8 cellular contexts compared by ENCODE assay signal in genomic region chr1:184755226-184756065, GRCh38. TPM values are rescaled to one million over a fixed set of nuclear protein-coding genes. Genes with fewer than 3 reads are reported as not detected.
DNase-seq lines count a peak whose midpoint lies in the region; ATAC-seq, FAIRE-seq and TF ChIP-seq lines count a peak whose summit lies in the region.

No MANE protein-coding gene starts in this region.

- intact Hi-C loops in IMR-90 (cut with micrococcal nuclease) (loop anchor here (5.0 kb wide), 1 partner anchor 37 kb away; no protein-coding TSS in a partner anchor), pancreas (cut with DNase I) (no loop called here)

- H3K27me3 ChIP-seq in IMR-90 (ENCODE audit: control insufficient read depth, insufficient read depth, low read length) (no peaks in the 10 kb centered on the region), gastroesophageal sphincter (no peaks in the 10 kb centered on the region), pancreas (no peaks in the 10 kb centered on the region)

- peak; percentile 29 for FAIRE-seq in D721Med (lab: Jason Lieb, UNC)
- FAIRE-seq in pancreas (lab: Jason Lieb, UNC) = no peak

- BruUV-seq in IMR-90 (replicated peaks; lab: Mats Ljungman, UMichigan) = no TSS peak

- H3K23ac ChIP-seq in IMR-90 (ENCODE audit: low read depth, low read length) = peak overlapping the region; percentile 92

- no peaks in the 10 kb centered on the region for H3K9me3 ChIP-seq in IMR-90 (ENCODE audit: control insufficient read depth, insufficient read depth, low read length)
- no peaks in the 10 kb centered on the region for H3K9me3 ChIP-seq in gastroesophageal sphincter
- no peaks in the 10 kb centered on the region for H3K9me3 ChIP-seq in pancreas

- 0 out of 3 replicates have a peak overlapping the region, but pooled peaks have one; percentile 42 for H2BK15ac ChIP-seq in IMR-90 (ENCODE audit: low read depth, low read length)

- H2AK5ac ChIP-seq in IMR-90 (ENCODE audit: low read depth, low read length) = no peak overlapping the region; the same call in 1 of the 2 replicates

- TF ChIP-seq EP300 in gastroesophageal sphincter (IDR thresholded peaks at IDR 0.05) = no peak

- peak overlapping the region; percentile 78 for H3K9ac ChIP-seq in IMR-90 (ENCODE audit: low read depth, low read length)

- H3K4me2 ChIP-seq in IMR-90 (ENCODE audit: low read depth, low read length) = peak overlapping the region; percentile 88

- peak overlapping the region; percentile 84 for H3K56ac ChIP-seq in IMR-90 (ENCODE audit: extremely low read depth, insufficient read depth, low read length)

- POLR2A ChIA-PET in IMR-90 (lab: Charles Lee; ENCODE audit: unreplicated experiment) = no interaction called here

- DNase-seq in D721Med (ENCODE audit: insufficient read length, low spot score) (no peak), IMR-90 (no peak), pancreas (peak in 1 of 6 donors; percentile 34), GM13976 (ENCODE audit: low spot score) (no peak)
- DNase-seq in activated T-cell treated with anti-CD3 and anti-CD28 coated beads, Interleukin-2, amount 50 U/mL, for 48 hours = peak; percentile 43 to 45
- no peak for DNase-seq in activated CD8-positive, alpha-beta memory T cell treated with anti-CD3 and anti-CD28 coated beads, Interleukin-2, amount 50 U/mL, for 48 hours

- H4K20me1 ChIP-seq in IMR-90 (ENCODE audit: insufficient read depth, low read length) = peaks cover 5% of the 10 kb centered on the region; the same call in 1 of the 2 replicates

- peak overlapping the region; percentile 77 for H2BK5ac ChIP-seq in IMR-90 (ENCODE audit: low read depth, low read length, poor library complexity, severe bottlenecking)

- peak overlapping the region; percentile 76 for H4K91ac ChIP-seq in IMR-90 (ENCODE audit: insufficient read depth, low read depth, low read length)

- H3K14ac ChIP-seq in IMR-90 (replicated peaks; ENCODE audit: low read depth, low read length) = peak overlapping the region; percentile 90

- ATAC-seq in GM19438 (IDR thresholded peaks at IDR 0.05; ENCODE audit: low read depth, unreplicated experiment) (peak; percentile 10), IMR-90 (ENCODE audit: low read depth) (peak; percentile 21), gastroesophageal sphincter (peak; percentile 16), pancreas (peak in 3 of 4 donors; percentile 4 to 37 (median 19))

- TF ChIP-seq CTCF in D721Med (IDR thresholded peaks at IDR 0.05; ENCODE audit: insufficient read depth, missing control alignments) (no peak), IMR-90 (conservative IDR thresholded peaks at IDR 0.05; ENCODE audit: low read depth, low read length) (no peak), gastroesophageal sphincter (IDR thresholded peaks at IDR 0.05) (no peak), pancreas (IDR thresholded peaks at IDR 0.05) (no peak), GM13976 (IDR thresholded peaks at IDR 0.05; ENCODE audit: borderline replicate concordance, control extremely low read depth, extremely low read depth, insufficient read depth, missing control alignments) (no peak)

- H3K27ac ChIP-seq in IMR-90 (ENCODE audit: insufficient read depth, low read length) = peak overlapping the region; percentile 73
- peak overlapping the region; percentile 19 to 98 (median 96) for H3K27ac ChIP-seq in gastroesophageal sphincter
- peak overlapping the region; percentile 59 to 94 (median 76) for H3K27ac ChIP-seq in pancreas

- peak overlapping the region; percentile 29 for H2BK20ac ChIP-seq in IMR-90 (ENCODE audit: low read depth, low read length)

- peak overlapping the region; percentile 85 to 92 for H4K8ac ChIP-seq in IMR-90 (ENCODE audit: low read depth in 2 of 2, low read length in 2 of 2)

- dilution Hi-C loops in IMR-90 (cut with HindIII; ENCODE audit: low sequenced_read_pairs, unreplicated experiment) = no loop called here

- no peaks in the 10 kb centered on the region for H3K4me1 ChIP-seq in IMR-90 (ENCODE audit: control insufficient read depth, insufficient read depth, low read length)
- peaks cover 0 to 27% (median 0%) of the 10 kb centered on the region in 3 donors for H3K4me1 ChIP-seq in gastroesophageal sphincter
- peaks cover 21 to 48% (median 26%) of the 10 kb centered on the region in 3 donors for H3K4me1 ChIP-seq in pancreas

- peak overlapping the region; percentile 99 for H2AFZ ChIP-seq in IMR-90 (replicated peaks; ENCODE audit: low read length, poor library complexity)

- no peaks in the 10 kb centered on the region for H3K9me1 ChIP-seq in IMR-90 (ENCODE audit: insufficient read depth, low read length)

- in situ Hi-C loops in IMR-90 (cut with MboI; ENCODE audit: low sequenced_read_pairs) (no loop called here), GM13976 (cut with MboI; ENCODE audit: low sequenced_read_pairs, unreplicated experiment) (no loop called here)

- no peak for TF ChIP-seq POLR2A in IMR-90 (IDR thresholded peaks at IDR 0.05; ENCODE audit: low read depth, low read length)
- no peak for TF ChIP-seq POLR2A in gastroesophageal sphincter (IDR thresholded peaks at IDR 0.05)

- CTCF ChIA-PET in IMR-90 (lab: Yijun Ruan, JAX) = no interaction called here

- H2AK9ac ChIP-seq in IMR-90 (replicated peaks; ENCODE audit: low read depth, low read length, poor library complexity) = peak overlapping the region; percentile 97

- no peak for TF ChIP-seq RAD21 in IMR-90 (IDR thresholded peaks at IDR 0.05; ENCODE audit: low read length)

- peak overlapping the region; percentile 70 for H3K4me3 ChIP-seq in IMR-90 (ENCODE audit: insufficient read depth, low read depth, low read length)
- peak overlapping the region; percentile 58 to 90 for H3K4me3 ChIP-seq in gastroesophageal sphincter
- H3K4me3 ChIP-seq in pancreas = peak overlapping the region; percentile 24 to 85 (median 35)

- peak overlapping the region; percentile 16 for H3K18ac ChIP-seq in IMR-90 (ENCODE audit: low read depth, low read length)

- H2BK120ac ChIP-seq in IMR-90 (ENCODE audit: low read depth, low read length) = peak overlapping the region; percentile 63

- H3K79me1 ChIP-seq in IMR-90 (ENCODE audit: low read depth in 1 of 2, low read length in 2 of 2) = peaks cover 0 to 20% of the 10 kb centered on the region in 2 experiments; a peak in 2 of 4 replicates

- no peaks in the 10 kb centered on the region for H3K36me3 ChIP-seq in IMR-90 (ENCODE audit: control insufficient read depth, insufficient read depth, low read length)
- H3K36me3 ChIP-seq in gastroesophageal sphincter = no peaks in the 10 kb centered on the region
- no peaks in the 10 kb centered on the region for H3K36me3 ChIP-seq in pancreas

- H4K5ac ChIP-seq in IMR-90 (ENCODE audit: low read depth, low read length) = peak overlapping the region; percentile 40; the same call in 1 of the 2 replicates

- WGBS in IMR-90 (ENCODE audit: extremely low coverage in 2 of 2, insufficient read length in 1 of 2), 2 experiments = 17 to 100% methylated on average over 1 to 6 of the region's 27 CpGs
- 4 to 8% methylated on average over 16 to 18 of the region's 27 CpGs for WGBS in gastroesophageal sphincter (ENCODE audit: low coverage in 1 of 2), 2 donors
- 1% methylated on average over 27 of the region's 27 CpGs for WGBS in pancreas, 2 donors

- H3K4ac ChIP-seq in IMR-90 (ENCODE audit: low read depth, low read length) = peak overlapping the region; percentile 69

TF ChIP-seq in IMR-90, 13 proteins besides CTCF, POLR2A, EP300 and RAD21:
- TF ChIP-seq NFE2L2 (IDR thresholded peaks at IDR 0.05; ENCODE audit: low read depth, low read length) = no peak
- TF ChIP-seq, protein P1, sequence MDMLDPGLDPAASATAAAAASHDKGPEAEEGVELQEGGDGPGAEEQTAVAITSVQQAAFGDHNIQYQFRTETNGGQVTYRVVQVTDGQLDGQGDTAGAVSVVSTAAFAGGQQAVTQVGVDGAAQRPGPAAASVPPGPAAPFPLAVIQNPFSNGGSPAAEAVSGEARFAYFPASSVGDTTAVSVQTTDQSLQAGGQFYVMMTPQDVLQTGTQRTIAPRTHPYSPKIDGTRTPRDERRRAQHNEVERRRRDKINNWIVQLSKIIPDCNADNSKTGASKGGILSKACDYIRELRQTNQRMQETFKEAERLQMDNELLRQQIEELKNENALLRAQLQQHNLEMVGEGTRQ (IDR thresholded peaks at IDR 0.05; ENCODE audit: low read depth, low read length) = peak; percentile 49; the same call in 1 of the 2 replicates
- TF ChIP-seq MAFK (IDR thresholded peaks at IDR 0.05; ENCODE audit: low read depth, low read length) = no peak
- peak; percentile 25 for TF ChIP-seq RCOR1 (IDR thresholded peaks at IDR 0.05; ENCODE audit: insufficient replicate concordance, low read length)

RNA-seq across cellular contexts. Expression of gene EDEM3, which starts 0.8 kb away (rescaled TPM):
- 29.9 and 50.5 TPM in 2 replicates for total RNA-seq in IMR-90 (2012; rRNA removed)
- 10.2 and 17.5 TPM in 2 replicates for polyA plus RNA-seq in IMR-90 (2012; rRNA removed)
- polyA plus RNA-seq in IMR-90 (2012; cell fraction: cytosol; rRNA removed) = 1.2 and 1.6 TPM in 2 replicates
- polyA plus RNA-seq in IMR-90 (2012; cell fraction: nucleus; rRNA removed; ENCODE audit: low replicate concordance) = 2.1 and 18.2 TPM in 2 replicates
- 10 to 100 TPM; 22.8 to 34.7 (median 31.3) TPM for total RNA-seq in gastroesophageal sphincter
- total RNA-seq in pancreas = 10 to 100 TPM; 29.8 to 46.7 (median 38.0) TPM
- polyA plus RNA-seq in pancreas = 10 to 100 TPM; 12.1 to 15.5 TPM

Comparison
In these comparisons a context has a peak if more than half of its experiments do, and no peak if none do; other contexts are left out.
1. DNase-seq: peak in activated T-cell treated with anti-CD3 and anti-CD28 coated beads, Interleukin-2, amount 50 U/mL, for 48 hours (2 of 2); none in D721Med (single experiment), IMR-90 (single experiment), activated CD8-positive, alpha-beta memory T cell treated with anti-CD3 and anti-CD28 coated beads, Interleukin-2, amount 50 U/mL, for 48 hours (single experiment) and GM13976 (single experiment).
2. Peak in every context shown above with its lines, with median percentiles within 50 percentile points of each other: ATAC-seq, H3K27ac ChIP-seq and H3K4me3 ChIP-seq.